Comparison of ENCODE assay signal across 12 cellular contexts in genomic region chr2:180523629-180524340, GRCh38.
DNase-seq lines count a peak whose midpoint lies in the region; TF ChIP-seq lines count a peak whose summit lies in the region.
"Had no signal": no experiment of that assay in that cellular context is flagged by ENCODE, and none has a peak within 500 bp of the region (broad histone marks: within the 10 kb centered on the region; RNA-seq: fewer than 3 reads in every experiment).

No MANE protein-coding gene starts in this region.

- H3K9me3 Mint-ChIP-seq in mesothelial cell of epicardium (peaks cover 4% of the 10 kb centered on the region), glutamatergic neuron (ENCODE audit: unreplicated experiment) (no peaks in the 10 kb centered on the region)

- H3K36me3 Mint-ChIP-seq in mesothelial cell of epicardium (no peaks in the 10 kb centered on the region), glutamatergic neuron (ENCODE audit: unreplicated experiment) (no peaks in the 10 kb centered on the region)

- H3K4me1 Mint-ChIP-seq in mesothelial cell of epicardium (peaks cover 9% of the 10 kb centered on the region), glutamatergic neuron (ENCODE audit: low read depth, unreplicated experiment) (peaks cover 5% of the 10 kb centered on the region)

- no peaks in the 10 kb centered on the region for H3K27me3 Mint-ChIP-seq in mesothelial cell of epicardium (ENCODE audit: low read depth)
- H3K27me3 Mint-ChIP-seq in glutamatergic neuron (ENCODE audit: unreplicated experiment), result no peaks in the 10 kb centered on the region

- no peak overlapping the region for H3K27ac Mint-ChIP-seq in mesothelial cell of epicardium
- no peak overlapping the region for H3K27ac Mint-ChIP-seq in glutamatergic neuron (ENCODE audit: unreplicated experiment)

- H3K4me3 Mint-ChIP-seq in mesothelial cell of epicardium, result no peak overlapping the region
- H3K4me3 Mint-ChIP-seq in glutamatergic neuron (ENCODE audit: unreplicated experiment), result no peak overlapping the region

- TF ChIP-seq CTCF in mesothelial cell of epicardium (IDR thresholded peaks at IDR 0.05; ENCODE audit: unreplicated experiment), result no peak
- no peak for TF ChIP-seq CTCF in glutamatergic neuron (IDR thresholded peaks at IDR 0.05; ENCODE audit: partially characterized antibody, unreplicated experiment)

- peak; percentile 94 for DNase-seq in EL
- peak; percentile 80 for DNase-seq in NCI-H460 (ENCODE audit: extremely low read depth, low read depth)
- DNase-seq in dermis blood vessel endothelial cell, result peak; percentile 69
- DNase-seq in pulmonary artery endothelial cell (ENCODE audit: low read depth, low spot score), result peak; percentile 50
- DNase-seq in mesothelial cell of epicardium (ENCODE audit: low spot score in 2 of 2, unreplicated experiment in 2 of 2), result no peak
- no peak for DNase-seq in activated CD4-positive, alpha-beta T cell treated with anti-CD3 and anti-CD28 coated beads for 1 hour
- DNase-seq in DMS114 treated with DMSO at 0.1 percent for 48 hours (lab: John Stamatoyannopoulos, UW; ENCODE audit: unreplicated experiment), result no peak
- DNase-seq in glutamatergic neuron, result no peak
- DNase-seq: activated T-cell treated with anti-CD3 and anti-CD28 coated beads, Interleukin-2, amount 50 U/mL, for 48 hours; GF-D8; hippocampal formation; NCI-H1417 treated with DMSO at 0.1 percent for 48 hours had no signal

Comparison
In these comparisons a context has a peak if more than half of its experiments do, and no peak if none do; other contexts are left out.
1. DNase-seq: peak in EL (single experiment), NCI-H460 (single experiment), dermis blood vessel endothelial cell (single experiment) and pulmonary artery endothelial cell (single experiment); none in mesothelial cell of epicardium (0 of 2), activated CD4-positive, alpha-beta T cell treated with anti-CD3 and anti-CD28 coated beads for 1 hour (single experiment), DMS114 treated with DMSO at 0.1 percent for 48 hours (single experiment) and glutamatergic neuron (single experiment).